In the genomic region with DNA sequence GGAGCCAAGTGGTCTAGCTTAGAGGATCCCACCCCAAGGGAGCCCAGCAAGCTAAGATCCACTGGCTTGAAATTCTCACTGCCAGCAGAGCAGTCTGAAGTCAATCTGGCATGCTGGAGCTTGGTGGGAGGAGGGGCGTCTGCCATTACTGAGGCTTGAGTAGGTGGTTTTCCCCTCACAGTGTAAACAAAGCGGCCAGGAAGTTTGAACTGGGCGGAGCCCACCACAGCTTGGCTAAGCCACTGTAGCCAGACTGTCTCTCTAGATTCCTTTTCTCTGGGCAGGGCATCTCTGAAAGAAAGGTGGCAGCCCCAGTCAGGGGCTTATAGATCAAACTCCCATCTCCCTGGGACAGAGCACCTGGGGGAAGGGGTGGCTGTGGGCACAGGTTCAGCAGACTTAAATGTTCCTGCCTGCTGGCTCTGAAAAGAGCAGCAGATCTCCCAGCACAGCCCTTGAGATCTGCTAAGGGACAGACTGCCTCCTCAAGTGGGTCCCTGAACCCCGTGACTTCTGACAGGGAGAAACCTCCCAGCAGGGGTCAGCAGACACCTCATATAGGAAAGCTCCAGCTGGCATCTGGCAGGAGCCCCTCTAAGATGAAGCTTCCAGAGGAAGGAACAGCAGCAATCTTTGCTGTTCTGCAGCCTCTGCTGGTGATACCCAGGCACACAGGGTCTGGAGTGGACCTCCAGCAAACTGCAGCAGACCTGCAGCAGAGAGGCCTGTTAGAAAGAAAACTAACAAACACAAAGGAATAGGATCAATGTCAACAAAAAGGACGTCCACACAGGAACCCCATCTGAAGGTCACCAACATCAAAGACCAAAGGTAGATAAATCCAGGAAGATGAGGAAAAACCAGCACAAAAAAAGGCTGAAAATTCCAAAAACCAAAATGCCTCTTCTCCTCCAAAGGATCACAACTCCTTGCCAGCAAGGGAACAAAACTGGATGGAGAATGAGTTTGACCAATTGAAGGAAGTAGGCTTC, we compare ENCODE assay signal across 8 cellular contexts.
DNase-seq lines count a peak whose midpoint lies in the region; ATAC-seq and TF ChIP-seq lines count a peak whose summit lies in the region.
"Not testable (repeated sequence)": the region's sequence is repeated elsewhere in the genome, so short reads cannot be mapped to it uniquely, and the experiment has no call there.

No MANE protein-coding gene starts in this region.

- WGBS in endodermal cell (ENCODE audit: insufficient coverage in 1 of 2, insufficient read length in 1 of 2), 2 experiments = 50 to 64% methylated on average over 2 to 5 of the region's 5 CpGs
- no CpG with 5 or more reads among the region's 5 CpGs for WGBS in mesendoderm (ENCODE audit: extremely low coverage, insufficient coverage, low lambda C conversion rate)

- not testable (repeated sequence) for H3K4me1 ChIP-seq in endodermal cell (ENCODE audit: control insufficient read depth, insufficient read depth, low read length); mesendoderm (ENCODE audit: control insufficient read depth, low read depth, low read length)

- not testable (repeated sequence) for H3K18ac ChIP-seq in mesendoderm (ENCODE audit: low read length)

- H3K9ac ChIP-seq in endodermal cell (ENCODE audit: extremely low read depth, low read length, poor library complexity, severe bottlenecking); mesendoderm (ENCODE audit: low read length): not testable (repeated sequence)

- not testable (repeated sequence) for H4K8ac ChIP-seq in mesendoderm (ENCODE audit: low read depth, low read length)

- not testable (repeated sequence) for H3K4me3 Mint-ChIP-seq in endodermal cell; stimulated activated memory B cell treated with anti-CD40 and anti-IgM and Interleukin-4, amounts not matched to agents 10 μg/mL and 1 μg/mL and 100 μg/mL, for 72 hours

- H3K4ac ChIP-seq in mesendoderm (ENCODE audit: low read depth, low read length) = not testable (repeated sequence)

- not testable (repeated sequence) for H4K5ac ChIP-seq in mesendoderm (ENCODE audit: low read length)

- not testable (repeated sequence) for H3K27ac Mint-ChIP-seq in endodermal cell
- peak overlapping the region; percentile 84 for H3K27ac Mint-ChIP-seq in stimulated activated memory B cell treated with anti-CD40 and anti-IgM and Interleukin-4, amounts not matched to agents 10 μg/mL and 1 μg/mL and 100 μg/mL, for 72 hours

- H3K4me1 Mint-ChIP-seq in endodermal cell = peaks cover 10% of the 10 kb centered on the region
- peaks cover 37% of the 10 kb centered on the region for H3K4me1 Mint-ChIP-seq in stimulated activated memory B cell treated with anti-CD40 and anti-IgM and Interleukin-4, amounts not matched to agents 10 μg/mL and 1 μg/mL and 100 μg/mL, for 72 hours

- not testable (repeated sequence) for H2BK15ac ChIP-seq in mesendoderm (replicated peaks; ENCODE audit: low read depth)

- H2BK120ac ChIP-seq in mesendoderm (ENCODE audit: low read depth, low read length) = not testable (repeated sequence)

- H3K56ac ChIP-seq in mesendoderm (ENCODE audit: low read length) = not testable (repeated sequence)

- not testable (repeated sequence) for H3K27ac ChIP-seq in endodermal cell (ENCODE audit: low read depth, low read length); mesendoderm (ENCODE audit: low read depth, low read length)

- H3K9me3 Mint-ChIP-seq in endodermal cell = peaks cover 12% of the 10 kb centered on the region
- not testable (repeated sequence) for H3K9me3 Mint-ChIP-seq in stimulated activated memory B cell treated with anti-CD40 and anti-IgM and Interleukin-4, amounts not matched to agents 10 μg/mL and 1 μg/mL and 100 μg/mL, for 72 hours

- H2BK5ac ChIP-seq in mesendoderm (ENCODE audit: low read length) = not testable (repeated sequence)

- H3K23ac ChIP-seq in mesendoderm (ENCODE audit: low read length) = not testable (repeated sequence)

- not testable (repeated sequence) for H3K4me2 ChIP-seq in mesendoderm (ENCODE audit: low read length)

- not testable (repeated sequence) for H3K36me3 ChIP-seq in endodermal cell (ENCODE audit: control insufficient read depth, insufficient read depth, low read length); mesendoderm (ENCODE audit: control insufficient read depth, insufficient read depth, low read length)

- ATAC-seq in GM21447 (IDR thresholded peaks at IDR 0.05; ENCODE audit: unreplicated experiment) = peak; percentile 87
- ATAC-seq in stimulated activated memory B cell treated with anti-CD40 and anti-IgM and Interleukin-4, amounts not matched to agents 10 μg/mL and 1 μg/mL and 100 μg/mL, for 72 hours = peak; percentile 67

- not testable (repeated sequence) for H2AK5ac ChIP-seq in mesendoderm (ENCODE audit: low read length)

- not testable (repeated sequence) for H3K4me3 ChIP-seq in endodermal cell (ENCODE audit: low read length); mesendoderm (ENCODE audit: low read length)

- not testable (repeated sequence) for H3K79me1 ChIP-seq in mesendoderm (ENCODE audit: low read length)

- TF ChIP-seq CTCF in endodermal cell (conservative IDR thresholded peaks at IDR 0.05) = peak; percentile 26

- peak; percentile 30 for DNase-seq in EH (ENCODE audit: low read depth)
- peak; percentile 72 for DNase-seq in HT-29 (ENCODE audit: low spot score)
- DNase-seq in RPMI7951 (ENCODE audit: low read depth) = peak; percentile 51
- peak; percentile 30 for DNase-seq in activated T-cell treated with anti-CD3 and anti-CD28 coated beads for 48 hours (ENCODE audit: low read depth)
- peak; percentile 75 for DNase-seq in endodermal cell
- peak; percentile 50 for DNase-seq in mesendoderm

- peaks cover 25% of the 10 kb centered on the region for H3K27me3 ChIP-seq in endodermal cell (ENCODE audit: control insufficient read depth, insufficient read depth, low read length, poor library complexity, severe bottlenecking)
- H3K27me3 ChIP-seq in mesendoderm (ENCODE audit: insufficient read depth, low read length, poor library complexity) = not testable (repeated sequence)

- H3K9me3 ChIP-seq in endodermal cell (ENCODE audit: control insufficient read depth, low read length) = not testable (repeated sequence)

- not testable (repeated sequence) for H3K79me2 ChIP-seq in mesendoderm (ENCODE audit: control insufficient read depth, insufficient read depth, low read length)

- H3K27me3 Mint-ChIP-seq in endodermal cell (ENCODE audit: insufficient read depth) = peaks cover 63% of the 10 kb centered on the region
- H3K27me3 Mint-ChIP-seq in stimulated activated memory B cell treated with anti-CD40 and anti-IgM and Interleukin-4, amounts not matched to agents 10 μg/mL and 1 μg/mL and 100 μg/mL, for 72 hours = not testable (repeated sequence)

- H3K36me3 Mint-ChIP-seq in endodermal cell (ENCODE audit: low read depth) = not testable (repeated sequence)
- peaks cover 18% of the 10 kb centered on the region for H3K36me3 Mint-ChIP-seq in stimulated activated memory B cell treated with anti-CD40 and anti-IgM and Interleukin-4, amounts not matched to agents 10 μg/mL and 1 μg/mL and 100 μg/mL, for 72 hours
